1 cellular context compared by ENCODE assay signal in the genomic region with DNA sequence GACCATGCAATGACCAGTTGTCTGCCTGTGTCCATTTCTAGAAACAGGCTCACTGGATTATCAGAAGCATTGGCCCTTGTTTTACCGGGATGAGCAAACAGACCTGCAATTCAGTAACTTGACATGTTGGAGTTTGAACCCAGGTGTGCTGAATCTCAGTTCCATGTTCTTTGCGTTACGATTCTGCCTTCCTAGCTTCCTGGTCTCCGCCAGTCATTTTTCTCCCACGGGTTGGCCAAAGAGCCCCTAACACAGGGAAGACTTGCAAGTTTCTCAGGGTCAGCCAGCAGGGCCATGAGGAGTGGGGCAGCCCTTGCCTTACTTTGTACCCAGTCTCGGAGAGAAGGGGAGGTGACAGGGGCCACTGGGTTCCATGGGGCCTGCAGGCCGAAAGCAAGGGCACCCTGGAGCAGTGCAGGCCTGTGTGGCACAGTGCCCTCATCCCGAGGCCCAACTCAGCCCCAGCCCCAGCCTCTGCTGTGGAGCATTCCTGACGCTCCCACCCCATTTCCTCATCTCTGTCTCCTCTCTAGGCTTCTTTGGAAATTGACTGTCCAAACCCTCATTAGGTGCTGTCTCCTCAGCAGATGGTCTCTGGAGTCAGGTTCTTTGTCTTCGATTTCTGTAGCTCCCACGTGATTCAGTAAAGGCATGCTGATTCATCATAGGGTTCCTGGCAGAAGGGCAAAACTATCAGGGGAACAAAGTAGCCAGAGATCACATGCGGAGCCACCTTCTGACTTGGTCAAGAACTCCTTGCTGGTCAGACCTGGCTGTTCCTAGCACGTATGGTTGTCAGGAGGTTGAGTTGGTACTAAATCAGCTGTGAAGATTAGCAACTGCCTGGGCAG.
TF ChIP-seq lines count a peak whose summit lies in the region.

No MANE protein-coding gene starts in this region.

TF ChIP-seq in K562, 482 proteins besides CTCF, POLR2A, EP300 and RAD21:
- TF ChIP-seq HLTF (IDR thresholded peaks at IDR 0.05) (no peak), NR2C2 (CRISPR knock-in tag; IDR thresholded peaks at IDR 0.05) (no peak), NR2C2 (tag; IDR thresholded peaks at IDR 0.05) (no peak), C11orf30 (IDR thresholded peaks at IDR 0.05; ENCODE audit: low read depth) (peak; percentile 60; the same call in 1 of the 2 replicates), NCOA1 (IDR thresholded peaks at IDR 0.05; ENCODE audit: low read depth) (no peak), ZNF165 (CRISPR knock-in tag; IDR thresholded peaks at IDR 0.05; ENCODE audit: borderline replicate concordance) (no peak), RBM17 (IDR thresholded peaks at IDR 0.05; ENCODE audit: borderline replicate concordance, low read depth, low read length) (no peak), L3MBTL2 (IDR thresholded peaks at IDR 0.05) (peak; percentile 66; the same call in 1 of the 2 replicates), NFE2 (IDR thresholded peaks at IDR 0.05; ENCODE audit: low read depth) (peak; percentile 39; the same call in 1 of the 2 replicates), ZFP30 (CRISPR knock-in tag; IDR thresholded peaks at IDR 0.05; ENCODE audit: borderline replicate concordance) (no peak), ZNF41 (CRISPR knock-in tag; conservative IDR thresholded peaks at IDR 0.05) (no peak), SIRT6 (IDR thresholded peaks at IDR 0.05; ENCODE audit: low read depth, low read length) (no peak), MAFK (IDR thresholded peaks at IDR 0.05; ENCODE audit: low read length) (0 out of 2 replicates have a peak, but pooled peaks have one; percentile 22), RBM15 (IDR thresholded peaks at IDR 0.05; ENCODE audit: insufficient read depth, low read length) (no peak), POU5F1 (IDR thresholded peaks at IDR 0.05; ENCODE audit: borderline replicate concordance, low read depth, low read length, partially characterized antibody) (no peak), ZFX (CRISPR knock-in tag; IDR thresholded peaks at IDR 0.05) (no peak), RAD51 (IDR thresholded peaks at IDR 0.05; ENCODE audit: borderline replicate concordance, low read depth) (peak; percentile 36; the same call in 1 of the 2 replicates), TCF3 (CRISPR knock-in tag; IDR thresholded peaks at IDR 0.05) (no peak), HIVEP1 (CRISPR knock-in tag; IDR thresholded peaks at IDR 0.05) (no peak), ZNF316 (IDR thresholded peaks at IDR 0.05) (0 out of 2 replicates have a peak, but pooled peaks have one; percentile 23), GABPA (tag; conservative IDR thresholded peaks at IDR 0.05; ENCODE audit: low read depth) (no peak), FOXP1 (CRISPR knock-in tag; IDR thresholded peaks at IDR 0.05) (no peak), ELF1 (tag; IDR thresholded peaks at IDR 0.05) (no peak)
- TF ChIP-seq, protein P1, sequence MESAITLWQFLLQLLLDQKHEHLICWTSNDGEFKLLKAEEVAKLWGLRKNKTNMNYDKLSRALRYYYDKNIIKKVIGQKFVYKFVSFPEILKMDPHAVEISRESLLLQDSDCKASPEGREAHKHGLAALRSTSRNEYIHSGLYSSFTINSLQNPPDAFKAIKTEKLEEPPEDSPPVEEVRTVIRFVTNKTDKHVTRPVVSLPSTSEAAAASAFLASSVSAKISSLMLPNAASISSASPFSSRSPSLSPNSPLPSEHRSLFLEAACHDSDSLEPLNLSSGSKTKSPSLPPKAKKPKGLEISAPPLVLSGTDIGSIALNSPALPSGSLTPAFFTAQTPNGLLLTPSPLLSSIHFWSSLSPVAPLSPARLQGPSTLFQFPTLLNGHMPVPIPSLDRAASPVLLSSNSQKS (CRISPR knock-in tag; IDR thresholded peaks at IDR 0.05): no peak
- TF ChIP-seq, protein P2, sequence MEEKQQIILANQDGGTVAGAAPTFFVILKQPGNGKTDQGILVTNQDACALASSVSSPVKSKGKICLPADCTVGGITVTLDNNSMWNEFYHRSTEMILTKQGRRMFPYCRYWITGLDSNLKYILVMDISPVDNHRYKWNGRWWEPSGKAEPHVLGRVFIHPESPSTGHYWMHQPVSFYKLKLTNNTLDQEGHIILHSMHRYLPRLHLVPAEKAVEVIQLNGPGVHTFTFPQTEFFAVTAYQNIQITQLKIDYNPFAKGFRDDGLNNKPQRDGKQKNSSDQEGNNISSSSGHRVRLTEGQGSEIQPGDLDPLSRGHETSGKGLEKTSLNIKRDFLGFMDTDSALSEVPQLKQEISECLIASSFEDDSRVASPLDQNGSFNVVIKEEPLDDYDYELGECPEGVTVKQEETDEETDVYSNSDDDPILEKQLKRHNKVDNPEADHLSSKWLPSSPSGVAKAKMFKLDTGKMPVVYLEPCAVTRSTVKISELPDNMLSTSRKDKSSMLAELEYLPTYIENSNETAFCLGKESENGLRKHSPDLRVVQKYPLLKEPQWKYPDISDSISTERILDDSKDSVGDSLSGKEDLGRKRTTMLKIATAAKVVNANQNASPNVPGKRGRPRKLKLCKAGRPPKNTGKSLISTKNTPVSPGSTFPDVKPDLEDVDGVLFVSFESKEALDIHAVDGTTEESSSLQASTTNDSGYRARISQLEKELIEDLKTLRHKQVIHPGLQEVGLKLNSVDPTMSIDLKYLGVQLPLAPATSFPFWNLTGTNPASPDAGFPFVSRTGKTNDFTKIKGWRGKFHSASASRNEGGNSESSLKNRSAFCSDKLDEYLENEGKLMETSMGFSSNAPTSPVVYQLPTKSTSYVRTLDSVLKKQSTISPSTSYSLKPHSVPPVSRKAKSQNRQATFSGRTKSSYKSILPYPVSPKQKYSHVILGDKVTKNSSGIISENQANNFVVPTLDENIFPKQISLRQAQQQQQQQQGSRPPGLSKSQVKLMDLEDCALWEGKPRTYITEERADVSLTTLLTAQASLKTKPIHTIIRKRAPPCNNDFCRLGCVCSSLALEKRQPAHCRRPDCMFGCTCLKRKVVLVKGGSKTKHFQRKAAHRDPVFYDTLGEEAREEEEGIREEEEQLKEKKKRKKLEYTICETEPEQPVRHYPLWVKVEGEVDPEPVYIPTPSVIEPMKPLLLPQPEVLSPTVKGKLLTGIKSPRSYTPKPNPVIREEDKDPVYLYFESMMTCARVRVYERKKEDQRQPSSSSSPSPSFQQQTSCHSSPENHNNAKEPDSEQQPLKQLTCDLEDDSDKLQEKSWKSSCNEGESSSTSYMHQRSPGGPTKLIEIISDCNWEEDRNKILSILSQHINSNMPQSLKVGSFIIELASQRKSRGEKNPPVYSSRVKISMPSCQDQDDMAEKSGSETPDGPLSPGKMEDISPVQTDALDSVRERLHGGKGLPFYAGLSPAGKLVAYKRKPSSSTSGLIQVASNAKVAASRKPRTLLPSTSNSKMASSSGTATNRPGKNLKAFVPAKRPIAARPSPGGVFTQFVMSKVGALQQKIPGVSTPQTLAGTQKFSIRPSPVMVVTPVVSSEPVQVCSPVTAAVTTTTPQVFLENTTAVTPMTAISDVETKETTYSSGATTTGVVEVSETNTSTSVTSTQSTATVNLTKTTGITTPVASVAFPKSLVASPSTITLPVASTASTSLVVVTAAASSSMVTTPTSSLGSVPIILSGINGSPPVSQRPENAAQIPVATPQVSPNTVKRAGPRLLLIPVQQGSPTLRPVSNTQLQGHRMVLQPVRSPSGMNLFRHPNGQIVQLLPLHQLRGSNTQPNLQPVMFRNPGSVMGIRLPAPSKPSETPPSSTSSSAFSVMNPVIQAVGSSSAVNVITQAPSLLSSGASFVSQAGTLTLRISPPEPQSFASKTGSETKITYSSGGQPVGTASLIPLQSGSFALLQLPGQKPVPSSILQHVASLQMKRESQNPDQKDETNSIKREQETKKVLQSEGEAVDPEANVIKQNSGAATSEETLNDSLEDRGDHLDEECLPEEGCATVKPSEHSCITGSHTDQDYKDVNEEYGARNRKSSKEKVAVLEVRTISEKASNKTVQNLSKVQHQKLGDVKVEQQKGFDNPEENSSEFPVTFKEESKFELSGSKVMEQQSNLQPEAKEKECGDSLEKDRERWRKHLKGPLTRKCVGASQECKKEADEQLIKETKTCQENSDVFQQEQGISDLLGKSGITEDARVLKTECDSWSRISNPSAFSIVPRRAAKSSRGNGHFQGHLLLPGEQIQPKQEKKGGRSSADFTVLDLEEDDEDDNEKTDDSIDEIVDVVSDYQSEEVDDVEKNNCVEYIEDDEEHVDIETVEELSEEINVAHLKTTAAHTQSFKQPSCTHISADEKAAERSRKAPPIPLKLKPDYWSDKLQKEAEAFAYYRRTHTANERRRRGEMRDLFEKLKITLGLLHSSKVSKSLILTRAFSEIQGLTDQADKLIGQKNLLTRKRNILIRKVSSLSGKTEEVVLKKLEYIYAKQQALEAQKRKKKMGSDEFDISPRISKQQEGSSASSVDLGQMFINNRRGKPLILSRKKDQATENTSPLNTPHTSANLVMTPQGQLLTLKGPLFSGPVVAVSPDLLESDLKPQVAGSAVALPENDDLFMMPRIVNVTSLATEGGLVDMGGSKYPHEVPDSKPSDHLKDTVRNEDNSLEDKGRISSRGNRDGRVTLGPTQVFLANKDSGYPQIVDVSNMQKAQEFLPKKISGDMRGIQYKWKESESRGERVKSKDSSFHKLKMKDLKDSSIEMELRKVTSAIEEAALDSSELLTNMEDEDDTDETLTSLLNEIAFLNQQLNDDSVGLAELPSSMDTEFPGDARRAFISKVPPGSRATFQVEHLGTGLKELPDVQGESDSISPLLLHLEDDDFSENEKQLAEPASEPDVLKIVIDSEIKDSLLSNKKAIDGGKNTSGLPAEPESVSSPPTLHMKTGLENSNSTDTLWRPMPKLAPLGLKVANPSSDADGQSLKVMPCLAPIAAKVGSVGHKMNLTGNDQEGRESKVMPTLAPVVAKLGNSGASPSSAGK (IDR thresholded peaks at IDR 0.05): peak; percentile 77
- TF ChIP-seq, protein P3, sequence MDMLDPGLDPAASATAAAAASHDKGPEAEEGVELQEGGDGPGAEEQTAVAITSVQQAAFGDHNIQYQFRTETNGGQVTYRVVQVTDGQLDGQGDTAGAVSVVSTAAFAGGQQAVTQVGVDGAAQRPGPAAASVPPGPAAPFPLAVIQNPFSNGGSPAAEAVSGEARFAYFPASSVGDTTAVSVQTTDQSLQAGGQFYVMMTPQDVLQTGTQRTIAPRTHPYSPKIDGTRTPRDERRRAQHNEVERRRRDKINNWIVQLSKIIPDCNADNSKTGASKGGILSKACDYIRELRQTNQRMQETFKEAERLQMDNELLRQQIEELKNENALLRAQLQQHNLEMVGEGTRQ (CRISPR knock-in tag; IDR thresholded peaks at IDR 0.05): peak; percentile 61; the same call in 1 of the 2 replicates
- TF ChIP-seq, protein P4, sequence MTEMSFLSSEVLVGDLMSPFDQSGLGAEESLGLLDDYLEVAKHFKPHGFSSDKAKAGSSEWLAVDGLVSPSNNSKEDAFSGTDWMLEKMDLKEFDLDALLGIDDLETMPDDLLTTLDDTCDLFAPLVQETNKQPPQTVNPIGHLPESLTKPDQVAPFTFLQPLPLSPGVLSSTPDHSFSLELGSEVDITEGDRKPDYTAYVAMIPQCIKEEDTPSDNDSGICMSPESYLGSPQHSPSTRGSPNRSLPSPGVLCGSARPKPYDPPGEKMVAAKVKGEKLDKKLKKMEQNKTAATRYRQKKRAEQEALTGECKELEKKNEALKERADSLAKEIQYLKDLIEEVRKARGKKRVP (CRISPR knock-in tag; IDR thresholded peaks at IDR 0.05): no peak
- TF ChIP-seq, protein P5, sequence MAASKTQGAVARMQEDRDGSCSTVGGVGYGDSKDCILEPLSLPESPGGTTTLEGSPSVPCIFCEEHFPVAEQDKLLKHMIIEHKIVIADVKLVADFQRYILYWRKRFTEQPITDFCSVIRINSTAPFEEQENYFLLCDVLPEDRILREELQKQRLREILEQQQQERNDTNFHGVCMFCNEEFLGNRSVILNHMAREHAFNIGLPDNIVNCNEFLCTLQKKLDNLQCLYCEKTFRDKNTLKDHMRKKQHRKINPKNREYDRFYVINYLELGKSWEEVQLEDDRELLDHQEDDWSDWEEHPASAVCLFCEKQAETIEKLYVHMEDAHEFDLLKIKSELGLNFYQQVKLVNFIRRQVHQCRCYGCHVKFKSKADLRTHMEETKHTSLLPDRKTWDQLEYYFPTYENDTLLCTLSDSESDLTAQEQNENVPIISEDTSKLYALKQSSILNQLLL (CRISPR knock-in tag; IDR thresholded peaks at IDR 0.05; ENCODE audit: borderline replicate concordance): no peak
- TF ChIP-seq, protein P6, sequence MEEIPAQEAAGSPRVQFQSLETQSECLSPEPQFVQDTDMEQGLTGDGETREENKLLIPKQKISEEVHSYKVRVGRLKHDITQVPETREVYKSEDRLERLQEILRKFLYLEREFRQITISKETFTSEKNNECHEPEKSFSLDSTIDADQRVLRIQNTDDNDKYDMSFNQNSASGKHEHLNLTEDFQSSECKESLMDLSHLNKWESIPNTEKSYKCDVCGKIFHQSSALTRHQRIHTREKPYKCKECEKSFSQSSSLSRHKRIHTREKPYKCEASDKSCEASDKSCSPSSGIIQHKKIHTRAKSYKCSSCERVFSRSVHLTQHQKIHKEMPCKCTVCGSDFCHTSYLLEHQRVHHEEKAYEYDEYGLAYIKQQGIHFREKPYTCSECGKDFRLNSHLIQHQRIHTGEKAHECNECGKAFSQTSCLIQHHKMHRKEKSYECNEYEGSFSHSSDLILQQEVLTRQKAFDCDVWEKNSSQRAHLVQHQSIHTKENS (CRISPR knock-in tag; IDR thresholded peaks at IDR 0.05): no peak
- TF ChIP-seq, protein P7, sequence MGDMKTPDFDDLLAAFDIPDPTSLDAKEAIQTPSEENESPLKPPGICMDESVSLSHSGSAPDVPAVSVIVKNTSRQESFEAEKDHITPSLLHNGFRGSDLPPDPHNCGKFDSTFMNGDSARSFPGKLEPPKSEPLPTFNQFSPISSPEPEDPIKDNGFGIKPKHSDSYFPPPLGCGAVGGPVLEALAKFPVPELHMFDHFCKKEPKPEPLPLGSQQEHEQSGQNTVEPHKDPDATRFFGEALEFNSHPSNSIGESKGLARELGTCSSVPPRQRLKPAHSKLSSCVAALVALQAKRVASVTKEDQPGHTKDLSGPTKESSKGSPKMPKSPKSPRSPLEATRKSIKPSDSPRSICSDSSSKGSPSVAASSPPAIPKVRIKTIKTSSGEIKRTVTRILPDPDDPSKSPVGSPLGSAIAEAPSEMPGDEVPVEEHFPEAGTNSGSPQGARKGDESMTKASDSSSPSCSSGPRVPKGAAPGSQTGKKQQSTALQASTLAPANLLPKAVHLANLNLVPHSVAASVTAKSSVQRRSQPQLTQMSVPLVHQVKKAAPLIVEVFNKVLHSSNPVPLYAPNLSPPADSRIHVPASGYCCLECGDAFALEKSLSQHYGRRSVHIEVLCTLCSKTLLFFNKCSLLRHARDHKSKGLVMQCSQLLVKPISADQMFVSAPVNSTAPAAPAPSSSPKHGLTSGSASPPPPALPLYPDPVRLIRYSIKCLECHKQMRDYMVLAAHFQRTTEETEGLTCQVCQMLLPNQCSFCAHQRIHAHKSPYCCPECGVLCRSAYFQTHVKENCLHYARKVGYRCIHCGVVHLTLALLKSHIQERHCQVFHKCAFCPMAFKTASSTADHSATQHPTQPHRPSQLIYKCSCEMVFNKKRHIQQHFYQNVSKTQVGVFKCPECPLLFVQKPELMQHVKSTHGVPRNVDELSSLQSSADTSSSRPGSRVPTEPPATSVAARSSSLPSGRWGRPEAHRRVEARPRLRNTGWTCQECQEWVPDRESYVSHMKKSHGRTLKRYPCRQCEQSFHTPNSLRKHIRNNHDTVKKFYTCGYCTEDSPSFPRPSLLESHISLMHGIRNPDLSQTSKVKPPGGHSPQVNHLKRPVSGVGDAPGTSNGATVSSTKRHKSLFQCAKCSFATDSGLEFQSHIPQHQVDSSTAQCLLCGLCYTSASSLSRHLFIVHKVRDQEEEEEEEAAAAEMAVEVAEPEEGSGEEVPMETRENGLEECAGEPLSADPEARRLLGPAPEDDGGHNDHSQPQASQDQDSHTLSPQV (IDR thresholded peaks at IDR 0.05): peak; percentile 70
